In the genomic region with DNA sequence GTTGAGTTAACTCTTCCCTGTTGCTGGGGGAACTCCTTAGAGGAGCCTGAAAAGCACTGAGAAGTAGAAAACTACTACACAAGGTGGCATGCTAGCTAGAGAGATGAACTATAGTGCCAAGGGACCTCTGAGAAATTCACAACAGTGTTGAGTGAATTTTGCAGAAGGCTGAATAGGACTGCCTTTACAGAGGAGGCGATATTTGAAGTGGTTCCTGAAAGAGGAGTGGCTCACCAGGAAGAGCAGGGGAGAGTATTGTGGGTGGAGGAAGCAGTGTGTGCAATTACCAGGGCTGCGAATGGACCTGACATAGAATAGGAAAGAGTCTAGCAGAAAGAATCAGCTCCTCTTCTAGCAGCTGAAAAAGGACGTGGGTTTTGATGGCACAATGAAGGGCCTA, we compare ENCODE assay signal across 21 cellular contexts.
A peak's percentile ranks its signal among the peaks of the same experiment; 100 is the strongest.
DNase-seq lines count a peak whose midpoint lies in the region; ATAC-seq, FAIRE-seq and TF ChIP-seq lines count a peak whose summit lies in the region.
"Had no signal": no experiment of that assay in that cellular context is flagged by ENCODE, and none has a peak within 500 bp of the region (broad histone marks: within the 10 kb centered on the region; RNA-seq: fewer than 3 reads in every experiment).

No MANE protein-coding gene starts in this region.

- H3K4me3 ChIP-seq in psoas muscle, result no peak overlapping the region
- H3K4me3 ChIP-seq: GM23248, PC-9, stomach, uterus had no signal

- no peak for TF ChIP-seq CTCF in psoas muscle (IDR thresholded peaks at IDR 0.05)

- peaks cover 0 to 5% (median 0%) of the 10 kb centered on the region in 3 donors for H3K27me3 Mint-ChIP-seq in immature natural killer cell (ENCODE audit: low read depth in 3 of 3)

- H3K4me3 Mint-ChIP-seq in immature natural killer cell, result peak overlapping the region in 1 of 5 donors; percentile 8
- H3K4me3 Mint-ChIP-seq: IgD-negative memory B cell, nephron had no signal

- H3K9me3 ChIP-seq in psoas muscle, result no peaks in the 10 kb centered on the region
- H3K9me3 ChIP-seq: stomach, uterus had no signal

- no peaks in the 10 kb centered on the region for H3K36me3 Mint-ChIP-seq in immature natural killer cell
- H3K36me3 Mint-ChIP-seq: IgD-negative memory B cell had no signal

- TF ChIP-seq POLR2A in GM12891 (IDR thresholded peaks at IDR 0.05; ENCODE audit: low read depth, low read length), result no peak

- no peaks in the 10 kb centered on the region for H3K36me3 ChIP-seq in psoas muscle (ENCODE audit: insufficient read depth in 1 of 2, low read depth in 1 of 2)
- H3K36me3 ChIP-seq: stomach, uterus had no signal

- peak; percentile 76 for FAIRE-seq in GM12891 (lab: Jason Lieb, UNC)
- FAIRE-seq: astrocyte, colon had no signal

- no peak overlapping the region for H3K27ac ChIP-seq in psoas muscle
- H3K27ac ChIP-seq: C4-2B, GM23248, PC-9, stomach, uterus had no signal

- peaks cover 0 to 2% (median 0%) of the 10 kb centered on the region in 6 donors for H3K9me3 Mint-ChIP-seq in immature natural killer cell
- H3K9me3 Mint-ChIP-seq: IgD-negative memory B cell, nephron had no signal

- WGBS in psoas muscle, 3 donors, result 62 to 76% (median 75%) methylated on average over 3 of the region's 3 CpGs

- peak overlapping the region in 4 of 6 donors; percentile 29 to 76 (median 66) for H3K27ac Mint-ChIP-seq in immature natural killer cell
- H3K27ac Mint-ChIP-seq: nephron had no signal

- no peaks in the 10 kb centered on the region for H3K4me1 ChIP-seq in psoas muscle
- H3K4me1 ChIP-seq: uterus had no signal

- H3K27me3 ChIP-seq in psoas muscle (ENCODE audit: insufficient read depth in 3 of 3, low read length in 2 of 3), result no peaks in the 10 kb centered on the region
- H3K27me3 ChIP-seq: stomach, uterus had no signal

- intact Hi-C loops in posterior vena cava (cut with DNase I) (no loop called here), psoas muscle (cut with DNase I) (no loop called here)

- peak in 2 of 3 experiments; percentile 15 to 26 for DNase-seq in NCI-H1417 (lab: John Stamatoyannopoulos, UW)
- DNase-seq in NCI-H1417 treated with DMSO at 0.1 percent for 48 hours (lab: John Stamatoyannopoulos, UW), result no peak
- DNase-seq in GM12891 (ENCODE audit: insufficient read length, low spot score), result no peak
- DNase-seq in NCI-H2227 treated with DMSO at 0.1 percent for 48 hours (lab: John Stamatoyannopoulos, UW), result peak; percentile 40
- no peak for DNase-seq in immature natural killer cell
- no peak for DNase-seq in AG08396 (ENCODE audit: low spot score)
- no peak for DNase-seq in posterior vena cava (ENCODE audit: low spot score)
- no peak for DNase-seq in psoas muscle
- DNase-seq: activated effector memory CD4-positive, alpha-beta T cell treated with anti-CD3 and anti-CD28 coated beads, Interleukin-2, amount 50 U/mL, for 16 hours; GM23248; NCI-H1105; NCI-H526 treated with DMSO at 0.1 percent for 48 hours; PC-9; stomach; uterus had no signal

- ATAC-seq in psoas muscle, result no peak
- ATAC-seq: SK-N-SH treated with all-trans-retinoic acid at 6 μM for 48 hours had no signal

- H3K4me1 Mint-ChIP-seq in immature natural killer cell, result peaks cover 57 to 67% of the 10 kb centered on the region in 2 donors

TF ChIP-seq in GM12891, 5 proteins besides CTCF, POLR2A, EP300 and RAD21:
- TF ChIP-seq POU2F2 (IDR thresholded peaks at IDR 0.05; ENCODE audit: low read depth, low read length) (no peak), SPI1 (IDR thresholded peaks at IDR 0.05; ENCODE audit: low read depth, low read length) (no peak), TAF1 (IDR thresholded peaks at IDR 0.05; ENCODE audit: low read depth, low read length) (no peak), POLR2AphosphoS5 (IDR thresholded peaks at IDR 0.05; ENCODE audit: low read depth, low read length) (no peak), PAX5 (IDR thresholded peaks at IDR 0.05; ENCODE audit: insufficient read depth, low read length, severe bottlenecking) (no peak)

Comparison
In these comparisons a context has a peak if more than half of its experiments do, and no peak if none do; other contexts are left out.
1. DNase-seq: peak in NCI-H1417 (2 of 3) and NCI-H2227 treated with DMSO at 0.1 percent for 48 hours (single experiment); none in NCI-H1417 treated with DMSO at 0.1 percent for 48 hours (single experiment), GM12891 (single experiment), immature natural killer cell (0 of 3), AG08396 (single experiment), posterior vena cava (single experiment) and psoas muscle (0 of 2).